8 cellular contexts compared by ENCODE assay signal in genomic region chr21:41411449-41412089, GRCh38. TPM values are rescaled to one million over a fixed set of nuclear protein-coding genes. Genes with fewer than 3 reads are reported as not detected.
DNase-seq lines count a peak whose midpoint lies in the region; ATAC-seq and TF ChIP-seq lines count a peak whose summit lies in the region.

No MANE protein-coding gene starts in this region.

- peak; percentile 56 for ATAC-seq in body of pancreas

- WGBS in body of pancreas, 2 donors: 62 to 71% methylated on average over 5 of the region's 5 CpGs

- peaks cover 11% of the 10 kb centered on the region for H3K27me3 Mint-ChIP-seq in neural crest cell (ENCODE audit: low read depth)

- H3K9me3 Mint-ChIP-seq in neural crest cell: peaks cover 15% of the 10 kb centered on the region

- H3K9me3 ChIP-seq in body of pancreas: no peaks in the 10 kb centered on the region

- H3K36me3 ChIP-seq in body of pancreas (replicated peaks in 1 of 2; ENCODE audit: insufficient read depth in 1 of 2, low read depth in 2 of 2): no peaks in the 10 kb centered on the region

- in situ Hi-C loops in KBM-7 (cut with MboI; ENCODE audit: low pct_unique_long_range_greater_than_20kb, low sequenced_read_pairs): no loop called here

- no peak overlapping the region for H3K27ac Mint-ChIP-seq in neural crest cell (ENCODE audit: unreplicated experiment)

- no peak overlapping the region for H3K27ac ChIP-seq in body of pancreas

- peak in 5 of 7 experiments; percentile 18 to 40 (median 36) for TF ChIP-seq CTCF in body of pancreas (IDR thresholded peaks at IDR 0.05)
- TF ChIP-seq CTCF in neural crest cell (conservative IDR thresholded peaks at IDR 0.05): peak; percentile 25

- no peaks in the 10 kb centered on the region for H3K27me3 ChIP-seq in body of pancreas

- H3K4me3 Mint-ChIP-seq in neural crest cell: no peak overlapping the region

- peaks cover 5% of the 10 kb centered on the region for H3K4me1 ChIP-seq in body of pancreas

- no peak overlapping the region for H3K4me3 ChIP-seq in body of pancreas

- H3K4me1 Mint-ChIP-seq in neural crest cell: peaks cover 7% of the 10 kb centered on the region

- intact Hi-C loops in body of pancreas (cut with DNase I): no loop called here

- peak; percentile 11 for DNase-seq in DMS 273 (lab: John Stamatoyannopoulos, UW; ENCODE audit: unreplicated experiment)
- no peak for DNase-seq in DMS 273 treated with DMSO at 0.1 percent for 48 hours (lab: John Stamatoyannopoulos, UW)
- DNase-seq in KBM-7: peak; percentile 37
- peak; percentile 38 to 68 (median 54) for DNase-seq in body of pancreas
- no peak for DNase-seq in neural crest cell (ENCODE audit: low read depth, low spot score)
- no peak for DNase-seq in NOMO-1 treated with DMSO at 0.1 percent for 48 hours (lab: John Stamatoyannopoulos, UW; ENCODE audit: unreplicated experiment)
- DNase-seq in NCI-H524 (lab: John Stamatoyannopoulos, UW): no peak
- DNase-seq in activated T-cell treated with anti-CD3 and anti-CD28 coated beads, Interleukin-2, amount 50 U/mL, for 1 hour: no peak

- TF ChIP-seq POLR2A in body of pancreas (IDR thresholded peaks at IDR 0.05): no peak

- no peaks in the 10 kb centered on the region for H3K36me3 Mint-ChIP-seq in neural crest cell (ENCODE audit: low read depth)

RNA-seq across cellular contexts. Expression of gene MX1, which starts 14.5 kb away (rescaled TPM):
- total RNA-seq in body of pancreas (10 to 100 TPM in 1 of 2 donors, 1 to 10 TPM in 1; 7.0 to 14.8 TPM), neural crest cell (2.4 and 3.3 TPM in 2 replicates)

RNA-seq across cellular contexts. Expression of gene MX2, which starts 49.7 kb away (rescaled TPM):
- total RNA-seq in body of pancreas (10 to 100 TPM in 1 of 2 donors, 1 to 10 TPM in 1; 2.3 to 12.2 TPM), neural crest cell (not detected in 2 replicates)

Comparison
In these comparisons a context has a peak if more than half of its experiments do, and no peak if none do; other contexts are left out.
1. DNase-seq: peak in DMS 273 (single experiment), KBM-7 (single experiment) and body of pancreas (4 of 4); none in DMS 273 treated with DMSO at 0.1 percent for 48 hours (single experiment), neural crest cell (single experiment), NOMO-1 treated with DMSO at 0.1 percent for 48 hours (single experiment), NCI-H524 (0 of 2) and activated T-cell treated with anti-CD3 and anti-CD28 coated beads, Interleukin-2, amount 50 U/mL, for 1 hour (single experiment).